In the genomic region with DNA sequence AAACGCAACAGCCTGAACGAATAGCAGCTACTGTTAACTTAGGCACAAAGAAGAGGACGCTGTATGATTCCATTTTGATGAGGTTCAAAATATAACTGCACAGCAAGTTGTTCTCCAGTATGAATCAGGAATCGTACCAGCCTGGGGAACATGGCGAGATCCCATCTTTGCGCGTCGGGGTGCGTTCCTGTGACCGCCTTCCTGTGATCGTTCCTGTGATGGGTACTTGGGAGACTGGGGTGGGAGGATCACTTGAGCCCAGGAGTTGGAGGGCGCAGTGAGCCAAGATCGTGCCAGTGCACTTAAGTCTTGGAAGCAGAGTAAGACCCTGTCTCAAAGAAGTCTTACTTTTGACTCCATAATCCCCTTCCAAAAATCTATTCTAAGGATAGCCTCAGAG, we compare ENCODE assay signal across 9 cellular contexts.
DNase-seq lines count a peak whose midpoint lies in the region; ATAC-seq and TF ChIP-seq lines count a peak whose summit lies in the region.
"Had no signal": no experiment of that assay in that cellular context is flagged by ENCODE, and none has a peak within 500 bp of the region (broad histone marks: within the 10 kb centered on the region; RNA-seq: fewer than 3 reads in every experiment).

No MANE protein-coding gene starts in this region.

- H3K36me3 Mint-ChIP-seq in effector memory CD8-positive, alpha-beta T cell (ENCODE audit: insufficient read depth), result peaks cover 24% of the 10 kb centered on the region

- H3K27ac ChIP-seq in OCI-LY1 (ENCODE audit: low read depth, low read length, poor library complexity, severe bottlenecking) (peak overlapping the region; percentile 85), neutrophil (peak overlapping the region; percentile 87)

- no peaks in the 10 kb centered on the region for H3K9me3 Mint-ChIP-seq in effector memory CD8-positive, alpha-beta T cell

- H3K4me1 Mint-ChIP-seq in effector memory CD8-positive, alpha-beta T cell (ENCODE audit: low read depth in 2 of 2), result peaks cover 28 to 31% of the 10 kb centered on the region in 2 donors

- no peak overlapping the region for H2AFZ ChIP-seq in OCI-LY1 (ENCODE audit: low read length)

- H3K9me3 ChIP-seq in ES-I3 (ENCODE audit: control insufficient read depth, insufficient read depth, low read length) (no peaks in the 10 kb centered on the region), OCI-LY1 (ENCODE audit: low read length) (no peaks in the 10 kb centered on the region), neutrophil (no peaks in the 10 kb centered on the region)

- peak overlapping the region; percentile 99 for H3K4me3 Mint-ChIP-seq in effector memory CD8-positive, alpha-beta T cell

- H3K4me1 ChIP-seq in ES-I3 (ENCODE audit: insufficient read depth, low read length), result peaks cover 3% of the 10 kb centered on the region; the same call in 1 of the 2 replicates
- H3K4me1 ChIP-seq in OCI-LY1 (ENCODE audit: insufficient read depth, low read length, severe bottlenecking), result peaks cover 41% of the 10 kb centered on the region
- H3K4me1 ChIP-seq in neutrophil (ENCODE audit: control insufficient read depth in 1 of 2, insufficient read depth in 1 of 2, low read depth in 1 of 2, low read length in 1 of 2), result peaks cover 27 to 28% of the 10 kb centered on the region in 2 experiments

- H3F3A ChIP-seq in OCI-LY1 (ENCODE audit: insufficient read depth, low read length), result no peaks in the 10 kb centered on the region

- ATAC-seq in effector memory CD8-positive, alpha-beta T cell (replicated peaks), result no peak
- no peak for ATAC-seq in GM18868 (IDR thresholded peaks at IDR 0.05; ENCODE audit: unreplicated experiment)

- H3K36me3 ChIP-seq in ES-I3 (ENCODE audit: insufficient read depth, low read length) (no peaks in the 10 kb centered on the region), OCI-LY1 (ENCODE audit: insufficient read depth, low read length) (peaks cover 26% of the 10 kb centered on the region), neutrophil (no peaks in the 10 kb centered on the region)

- H3K79me2 ChIP-seq in OCI-LY1 (ENCODE audit: insufficient read depth, low read length), result peaks cover 37% of the 10 kb centered on the region

- H3K27ac Mint-ChIP-seq in effector memory CD8-positive, alpha-beta T cell, result peak overlapping the region in 1 of 2 donors; percentile 100

- peak overlapping the region; percentile 87 for H3K4me2 ChIP-seq in OCI-LY1 (ENCODE audit: low read length)

- H3K9me2 ChIP-seq in OCI-LY1 (ENCODE audit: low read depth, low read length), result no peaks in the 10 kb centered on the region

- H3K27me3 ChIP-seq in OCI-LY1 (ENCODE audit: insufficient read depth, low read length), result no peaks in the 10 kb centered on the region
- H3K27me3 ChIP-seq in neutrophil, result no peaks in the 10 kb centered on the region

- H3K27me3 Mint-ChIP-seq in effector memory CD8-positive, alpha-beta T cell, result no peaks in the 10 kb centered on the region

- H3K4me3 ChIP-seq in OCI-LY1 (ENCODE audit: low read depth, low read length, poor library complexity, severe bottlenecking) (peak overlapping the region; percentile 84), neutrophil (ENCODE audit: low read depth in 1 of 2, low read length in 1 of 2) (peak overlapping the region; percentile 75 to 93)

- peak overlapping the region; percentile 98; the same call in 1 of the 2 replicates for H3K9ac ChIP-seq in ES-I3 (ENCODE audit: low read depth, low read length)
- peak overlapping the region; percentile 79 for H3K9ac ChIP-seq in OCI-LY1 (ENCODE audit: low read length)

- no peaks in the 10 kb centered on the region for H4K20me1 ChIP-seq in OCI-LY1 (ENCODE audit: insufficient read depth, low read length)

- TF ChIP-seq CTCF in OCI-LY1 (IDR thresholded peaks at IDR 0.05; ENCODE audit: low read length), result no peak
- no peak for TF ChIP-seq CTCF in neutrophil (IDR thresholded peaks at IDR 0.05)

- no peak for DNase-seq in effector memory CD8-positive, alpha-beta T cell
- DNase-seq in DMS79 treated with DMSO at 0.1 percent for 48 hours (lab: John Stamatoyannopoulos, UW), result no peak
- no peak for DNase-seq in NCI-H2029 (lab: John Stamatoyannopoulos, UW)
- no peak for DNase-seq in RKO (ENCODE audit: low spot score)
- DNase-seq: NK-92 treated with Interleukin-12 subunit alpha and Interleukin-12 subunit beta, amount 100 ng/mL, for 24 hours had no signal
